In the genomic region with DNA sequence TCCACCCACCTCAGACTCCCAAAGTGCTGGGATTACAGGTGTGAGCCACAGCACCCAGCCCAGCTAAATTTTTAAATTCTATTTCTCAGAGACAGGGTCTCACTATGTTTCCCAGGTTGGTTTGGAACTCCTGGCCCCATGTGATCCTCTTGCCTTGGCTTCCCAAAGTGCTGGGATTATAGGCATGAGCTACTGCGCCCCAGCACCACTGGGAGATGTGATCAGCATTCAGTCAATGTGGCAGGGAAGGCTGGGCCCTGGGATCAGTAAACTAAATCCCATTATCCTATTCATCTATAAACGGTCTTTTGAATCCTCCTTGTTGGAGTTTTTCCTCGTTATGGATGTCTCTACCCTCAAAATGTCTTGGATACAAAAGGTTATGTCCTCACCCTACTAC, we compare ENCODE assay signal across 8 cellular contexts.
"Had no signal": no experiment of that assay in that cellular context is flagged by ENCODE, and none has a peak within 500 bp of the region (broad histone marks: within the 10 kb centered on the region; RNA-seq: fewer than 3 reads in every experiment).

No MANE protein-coding gene starts in this region.

- H3K9me3 ChIP-seq: HAP-1 had no signal

- H3K4me1 ChIP-seq: HAP-1 had no signal

- DNase-seq: GM23248, GOT3, H7, HFFc6, IMR-90 had no signal

- H3K36me3 ChIP-seq: HAP-1 had no signal

- H3K27ac ChIP-seq: GM23248 had no signal

- ATAC-seq: HCT116, K562 had no signal

- H3K4me3 ChIP-seq: GM23248, HAP-1, K562 had no signal
